ENCODE assay signal across 30 cellular contexts in the genomic region with DNA sequence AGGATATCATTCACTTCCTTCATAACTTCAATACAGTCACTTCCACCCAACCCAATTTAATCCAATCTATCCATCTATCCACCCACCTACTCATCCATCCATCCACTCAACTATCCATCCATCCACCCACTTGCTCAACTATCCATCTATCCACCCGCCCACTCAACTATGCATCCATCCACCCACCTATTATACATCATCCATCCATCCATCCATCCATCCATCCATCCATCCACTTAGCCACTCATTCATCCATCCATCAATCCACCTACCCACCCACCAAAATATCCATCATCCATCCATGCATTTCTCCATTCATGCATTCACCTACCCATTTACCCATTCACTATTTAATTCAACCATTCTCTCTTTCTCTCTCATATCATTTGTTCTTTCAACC.
"Had no signal": no experiment of that assay in that cellular context is flagged by ENCODE, and none has a peak within 500 bp of the region (broad histone marks: within the 10 kb centered on the region; RNA-seq: fewer than 3 reads in every experiment).

No MANE protein-coding gene starts in this region.

- FAIRE-seq: bronchial epithelial cell, TTC549 had no signal

- H3K27me3 ChIP-seq: ascending aorta had no signal

- DNase-seq: activated CD4-positive, alpha-beta memory T cell treated with anti-CD3 and anti-CD28 coated beads, Interleukin-2, amount 10 ng/mL, durations not matched to agents 7 days and 5 days; activated CD4-positive, alpha-beta T cell treated with anti-CD3 and anti-CD28 coated beads for 1 hour; activated CD4-positive, alpha-beta T cell treated with anti-CD3 and anti-CD28 coated beads for 36 hours; activated CD4-positive, alpha-beta T cell treated with anti-CD3 and anti-CD28 coated beads for 48 hours; activated CD4-positive, alpha-beta T cell treated with anti-CD3 and anti-CD28 coated beads, Interleukin-2, amount 10 ng/mL, durations not matched to agents 7 days and 5 days; activated CD4-positive, alpha-beta T cell treated with anti-CD3 and anti-CD28 coated beads, Interleukin-2, amount 50 U/mL, for 48 hours; activated CD4-positive, CD25-positive, alpha-beta regulatory T cell; activated CD8-positive, alpha-beta memory T cell treated with anti-CD3 and anti-CD28 coated beads for 24 hours; activated CD8-positive, alpha-beta memory T cell treated with anti-CD3 and anti-CD28 coated beads, Interleukin-2, amount 10 ng/mL, durations not matched to agents 7 days and 5 days; activated CD8-positive, alpha-beta memory T cell treated with anti-CD3 and anti-CD28 coated beads, Interleukin-2, amount 50 U/mL, for 48 hours; activated CD8-positive, alpha-beta T cell treated with anti-CD3 and anti-CD28 coated beads, Interleukin-2, amount 10 ng/mL, durations not matched to agents 7 days and 5 days; activated effector memory CD4-positive, alpha-beta T cell treated with Interleukin-2 at 50 U/mL for 16 hours; activated gamma-delta T cell; activated naive CD4-positive, alpha-beta T cell treated with anti-CD3 and anti-CD28 coated beads, Interleukin-2, amount 10 ng/mL, durations not matched to agents 7 days and 5 days; activated naive CD4-positive, alpha-beta T cell treated with Interleukin-2 at 50 U/mL for 16 hours; activated naive CD8-positive, alpha-beta T cell treated with anti-CD3 and anti-CD28 coated beads, Interleukin-2, amount 10 ng/mL, durations not matched to agents 7 days and 5 days; activated naive CD8-positive, alpha-beta T cell treated with anti-CD3 and anti-CD28 coated beads, Interleukin-2, amount 50 U/mL, for 24 hours; activated T-cell treated with anti-CD3 and anti-CD28 coated beads, Interleukin-2, amount 50 U/mL, for 24 hours; activated T-cell treated with anti-CD3 and anti-CD28 coated beads, Interleukin-2, amount 50 U/mL, for 48 hours; amygdala; anterior cingulate cortex; cerebellar nuclear complex; T-helper 1 cell; T-helper 2 cell; T-helper 9 cell had no signal

- H3K9me3 ChIP-seq: ascending aorta had no signal

- H3K36me3 ChIP-seq: ascending aorta, cardiac muscle cell had no signal

- H3K4me1 ChIP-seq: ascending aorta had no signal

- H3K27ac ChIP-seq: ascending aorta, cardiac muscle cell, VCaP had no signal

- H3K4me3 ChIP-seq: ascending aorta, cardiac muscle cell had no signal
